8 cellular contexts compared by ENCODE assay signal in genomic region chr5:32443145-32443540, GRCh38. TPM values are rescaled to one million over a fixed set of nuclear protein-coding genes. Genes with fewer than 3 reads are reported as not detected.
DNase-seq lines count a peak whose midpoint lies in the region; ATAC-seq, FAIRE-seq and TF ChIP-seq lines count a peak whose summit lies in the region.

No MANE protein-coding gene starts in this region.

- intact Hi-C loops in K562 (cut with micrococcal nuclease) (no loop called here), lower lobe of right lung (cut with DNase I) (no loop called here)

- ATAC-seq in GM23338 (peak; percentile 2; the same call in 2 of the 3 replicates), K562 (peak; percentile 13), lower lobe of right lung (no peak)

- no peaks in the 10 kb centered on the region for H3K9me3 ChIP-seq in MM.1S (replicated peaks; ENCODE audit: insufficient read depth, low read length)
- no peaks in the 10 kb centered on the region for H3K9me3 ChIP-seq in K562 (replicated peaks; ENCODE audit: control insufficient read depth, insufficient read depth, low read depth, low read length)
- no peaks in the 10 kb centered on the region for H3K9me3 ChIP-seq in lower lobe of right lung

- H3K79me2 ChIP-seq in GM23338 (replicated peaks; ENCODE audit: insufficient read depth) (peaks cover 54% of the 10 kb centered on the region), MM.1S (ENCODE audit: low read length) (peaks cover 62% of the 10 kb centered on the region), K562 (ENCODE audit: control insufficient read depth, insufficient read depth, low read length) (peaks cover 67% of the 10 kb centered on the region)

- TF ChIP-seq POLR2A in K562 (conservative IDR thresholded peaks at IDR 0.05), result no peak

- H3K27ac ChIP-seq in GM23338 (ENCODE audit: low read depth) (no peak overlapping the region), MM.1S (ENCODE audit: low read length) (peak overlapping the region; percentile 38; the same call in 1 of the 2 replicates), K562 (ENCODE audit: extremely low read depth, low read depth, low read length) (peak overlapping the region; percentile 88; the same call in 2 of the 3 replicates), lower lobe of right lung (peak overlapping the region; percentile 91), temporal lobe (ENCODE audit: low read depth, low read length) (peak overlapping the region; percentile 78)

- H3K27me3 ChIP-seq in GM23338 (ENCODE audit: insufficient read depth) (peaks cover 24% of the 10 kb centered on the region), MM.1S (replicated peaks; ENCODE audit: insufficient read depth, low read length) (peaks cover 7% of the 10 kb centered on the region), K562 (ENCODE audit: control insufficient read depth in 2 of 2, insufficient read depth in 2 of 2, low read length in 2 of 2) (no peaks in the 10 kb centered on the region), lower lobe of right lung (ENCODE audit: low read depth) (no peaks in the 10 kb centered on the region)

- H3K27me3 Mint-ChIP-seq in GM23338 (ENCODE audit: insufficient read depth, low read depth, poor library complexity), result peaks cover 18% of the 10 kb centered on the region

- peaks cover 41% of the 10 kb centered on the region for H3K4me1 Mint-ChIP-seq in GM23338

- DNase-seq in DMS53 (lab: John Stamatoyannopoulos, UW) (peak; percentile 14), DMS53 treated with DMSO at 0.1 percent for 48 hours (lab: John Stamatoyannopoulos, UW; ENCODE audit: unreplicated experiment) (no peak), GM23338 (ENCODE audit: low spot score) (peak; percentile 16), MM.1S (no peak), K562 (ENCODE audit: extremely low read depth in 1 of 4, low spot score in 3 of 4) (peak in 1 of 4 experiments; percentile 23), lower lobe of right lung (no peak), SKM-1 treated with dmso at 0.1 percent for 144 hours (lab: John Stamatoyannopoulos, UW; ENCODE audit: unreplicated experiment) (no peak)

- H3F3A ChIP-seq in GM23338 (replicated peaks; ENCODE audit: low read depth) (no peaks in the 10 kb centered on the region), MM.1S (ENCODE audit: insufficient read depth, low read length) (peaks cover 5% of the 10 kb centered on the region; the same call in 1 of the 2 replicates)

- no peaks in the 10 kb centered on the region for H3K9me3 Mint-ChIP-seq in GM23338

- peaks cover 41% of the 10 kb centered on the region for H4K20me1 ChIP-seq in GM23338 (replicated peaks; ENCODE audit: insufficient read depth)
- peaks cover 14% of the 10 kb centered on the region for H4K20me1 ChIP-seq in MM.1S (ENCODE audit: insufficient read depth, low read length)
- peaks cover 12% of the 10 kb centered on the region for H4K20me1 ChIP-seq in K562 (replicated peaks; ENCODE audit: control insufficient read depth, insufficient read depth, low read length)

- BruUV-seq in K562 (replicated peaks; lab: Mats Ljungman, UMichigan), result TSS peak; percentile 51

- CTCF ChIA-PET in K562 (lab: Yijun Ruan, JAX; ENCODE audit: low intra/inter-chr PET ratio), result no interaction called here

- POLR2A ChIA-PET in K562 (lab: Yijun Ruan, JAX), result no interaction called here

- peak overlapping the region; percentile 85 for H3K4me3 Mint-ChIP-seq in GM23338

- H3K9ac ChIP-seq in MM.1S (ENCODE audit: low read length), result peak overlapping the region; percentile 49; the same call in 1 of the 2 replicates
- peak overlapping the region; percentile 60 to 93 for H3K9ac ChIP-seq in K562 (ENCODE audit: insufficient read depth in 1 of 2, low read depth in 2 of 2, low read length in 2 of 2)

- in situ Hi-C loops in K562 (cut with MboI), result no loop called here

- no peak for FAIRE-seq in K562 (lab: Jason Lieb, UNC)

- 0 out of 2 replicates have a peak overlapping the region, but pooled peaks have one; percentile 21 for H3K27ac Mint-ChIP-seq in GM23338

- 0 out of 2 replicates have a peak, but pooled peaks cover 3% of the 10 kb centered on the region for H3K9me2 ChIP-seq in GM23338 (ENCODE audit: insufficient read depth)
- H3K9me2 ChIP-seq in MM.1S (replicated peaks; ENCODE audit: insufficient read depth, low read length), result no peaks in the 10 kb centered on the region

- no peaks in the 10 kb centered on the region for H3K36me3 ChIP-seq in GM23338 (ENCODE audit: insufficient read depth)
- no peaks in the 10 kb centered on the region for H3K36me3 ChIP-seq in MM.1S (replicated peaks; ENCODE audit: insufficient read depth, low read length)
- peaks cover 35% of the 10 kb centered on the region for H3K36me3 ChIP-seq in K562 (ENCODE audit: control insufficient read depth, insufficient read depth, low read length)
- H3K36me3 ChIP-seq in lower lobe of right lung, result no peaks in the 10 kb centered on the region

- TF ChIP-seq CTCF in GM23338 (conservative IDR thresholded peaks at IDR 0.05; ENCODE audit: low read depth in 2 of 2) (no peak), MM.1S (IDR thresholded peaks at IDR 0.05; ENCODE audit: low read length) (no peak), K562 (IDR thresholded peaks at IDR 0.05 in 2 of 3, conservative IDR thresholded peaks at IDR 0.05 in 1 of 3; ENCODE audit: insufficient read depth in 2 of 3, low read depth in 1 of 3, low read length in 3 of 3) (no peak), lower lobe of right lung (IDR thresholded peaks at IDR 0.05) (no peak)

- peaks cover 39% of the 10 kb centered on the region for H3K4me1 ChIP-seq in GM23338 (ENCODE audit: insufficient read depth)
- peaks cover 19% of the 10 kb centered on the region for H3K4me1 ChIP-seq in MM.1S (ENCODE audit: low read length)
- H3K4me1 ChIP-seq in K562 (replicated peaks in 1 of 2; ENCODE audit: control insufficient read depth in 2 of 2, insufficient read depth in 2 of 2, low read length in 2 of 2), result peaks cover 20 to 27% of the 10 kb centered on the region in 2 experiments; a peak in 4 of 5 replicates
- H3K4me1 ChIP-seq in lower lobe of right lung, result peaks cover 53% of the 10 kb centered on the region

- H3K4me2 ChIP-seq in GM23338 (peak overlapping the region; percentile 97), MM.1S (ENCODE audit: low read depth, low read length) (peak overlapping the region; percentile 100), K562 (ENCODE audit: insufficient read depth, low read length) (peak overlapping the region; percentile 92)

- WGBS in K562 (ENCODE audit: insufficient coverage, low coverage, missing lambda C conversion rate), result 15% methylated on average over 7 of the region's 7 CpGs

- no peaks in the 10 kb centered on the region for H3K9me1 ChIP-seq in K562 (ENCODE audit: control insufficient read depth, insufficient read depth, low read length)

- H3K4me3 ChIP-seq in GM23338, result peak overlapping the region; percentile 99
- peak overlapping the region; percentile 91 for H3K4me3 ChIP-seq in MM.1S (ENCODE audit: low read length)
- H3K4me3 ChIP-seq in K562, result peak overlapping the region; percentile 87
- peak overlapping the region; percentile 89 for H3K4me3 ChIP-seq in lower lobe of right lung

- no peak for TF ChIP-seq EP300 in K562 (IDR thresholded peaks at IDR 0.05; ENCODE audit: low read length)

- no peak for TF ChIP-seq RAD21 in K562 (CRISPR knock-in tag; conservative IDR thresholded peaks at IDR 0.05 in 1 of 2, IDR thresholded peaks at IDR 0.05 in 1 of 2)

- no peak overlapping the region for H2AFZ ChIP-seq in GM23338
- peak overlapping the region; percentile 37; the same call in 1 of the 2 replicates for H2AFZ ChIP-seq in MM.1S (ENCODE audit: low read length)
- peak overlapping the region; percentile 64; the same call in 1 of the 2 replicates for H2AFZ ChIP-seq in K562 (ENCODE audit: low read depth, low read length)

- peaks cover 13% of the 10 kb centered on the region for H3K36me3 Mint-ChIP-seq in GM23338 (ENCODE audit: low read depth)

TF ChIP-seq in GM23338, 12 proteins besides CTCF, POLR2A, EP300 and RAD21 (continues in another document):
- TF ChIP-seq ZNF331 (CRISPR knock-in tag; IDR thresholded peaks at IDR 0.05; ENCODE audit: low read depth), result no peak

TF ChIP-seq in K562, 482 proteins besides CTCF, POLR2A, EP300 and RAD21 (continues in another document):
- TF ChIP-seq NFE2 (IDR thresholded peaks at IDR 0.05; ENCODE audit: low read depth), result peak; percentile 83
- TF ChIP-seq ARID1B (IDR thresholded peaks at IDR 0.05), result 0 out of 2 replicates have a peak, but pooled peaks have one; percentile 21
- no peak for TF ChIP-seq E2F4 (CRISPR knock-in tag; IDR thresholded peaks at IDR 0.05; ENCODE audit: low read depth)
- no peak for TF ChIP-seq DDX20 (tag; IDR thresholded peaks at IDR 0.05; ENCODE audit: low read depth)

RNA-seq across cellular contexts. Expression of gene ZFR, which starts 1.4 kb away (rescaled TPM):
- 103 and 107 TPM in 2 replicates for total RNA-seq in GM23338 (2014; rRNA removed; shearing (Covaris generic))
- 79.2 and 92.4 TPM in 2 replicates for polyA plus RNA-seq in GM23338 (2016; fragmentation: Nextera tagmentation; extraction: Ambion mirVana)
- total RNA-seq in K562 (2011; cell fraction: chromatin; rRNA removed; ENCODE audit: low replicate concordance), result 34.6 and 71.1 TPM in 2 replicates
- total RNA-seq in K562 (2011; cell fraction: nucleolus; rRNA removed), result 22.0 and 25.5 TPM in 2 replicates
- 38.0 and 56.4 TPM in 2 replicates for total RNA-seq in K562 (2011; cell fraction: nucleoplasm; rRNA removed)
- 71.1 TPM in 2 replicates for total RNA-seq in K562 (2014; rRNA removed)
- 95.1 and 96.4 TPM in 2 replicates for total RNA-seq in K562 (2014; rRNA removed; fragmentation: Illumina TruSeq; extraction: Trizol)
- 100 and 108 TPM in 2 replicates for total RNA-seq in K562 (2015; rRNA removed; fragmentation: Illumina TruSeq; extraction: Trizol)
- 63.2 and 63.3 TPM in 2 replicates for total RNA-seq in K562 (2021)
- polyA plus RNA-seq in K562 (2011; rRNA removed), result 82.6 and 86.9 TPM in 2 replicates
- 103 and 193 TPM in 2 replicates for polyA plus RNA-seq in K562 (2011; cell fraction: cytosol; rRNA removed)
- 58.7 and 73.6 TPM in 2 replicates for polyA plus RNA-seq in K562 (2011; cell fraction: nucleus; rRNA removed)
- polyA plus RNA-seq in K562 (2012), result 41.6 and 44.1 TPM in 2 replicates
- 66.3 and 75.4 TPM in 2 replicates for polyA plus RNA-seq in K562 (2014; fragmentation: Illumina TruSeq; extraction: Trizol)
- polyA plus RNA-seq in K562 (2014; fragmentation: Nextera tagmentation; extraction: Ambion mirVana), result 10 to 100 TPM; 35.5 to 48.5 TPM
- polyA plus RNA-seq in K562 (2014; rRNA removed), result 45.4 and 48.4 TPM in 2 replicates
- 133 and 165 TPM in 2 replicates for polyA minus RNA-seq in K562 (2011; rRNA and poly(A)+ RNA removed)
- 57.4 and 62.3 TPM in 2 replicates for polyA minus RNA-seq in K562 (2011; cell fraction: cytosol; rRNA and poly(A)+ RNA removed)
- polyA minus RNA-seq in K562 (2011; cell fraction: nucleus; rRNA and poly(A)+ RNA removed), result 30.6 and 42.2 TPM in 2 replicates
- 53.8 TPM for total RNA-seq in lower lobe of right lung
- total RNA-seq in temporal lobe, result 104 TPM

Comparison
In these comparisons a context has a peak if more than half of its experiments do, and no peak if none do; other contexts are left out.
1. DNase-seq: peak in DMS53 (single experiment) and GM23338 (single experiment); none in DMS53 treated with DMSO at 0.1 percent for 48 hours (single experiment), MM.1S (single experiment), lower lobe of right lung (single experiment) and SKM-1 treated with dmso at 0.1 percent for 144 hours (single experiment).
2. ATAC-seq: peak in GM23338 (single experiment) and K562 (single experiment); none in lower lobe of right lung (0 of 2).
3. Peak in every context shown above with its lines, with median percentiles within 50 percentile points of each other: H3K4me2 ChIP-seq and H3K4me3 ChIP-seq.